ENCODE assay signal across 1 cellular context in genomic region chr1:26279598-26280332, GRCh38.
TF ChIP-seq lines count a peak whose summit lies in the region.

Gene SH3BGRL3 (plus strand): TSS chr1:26280086. CDS start chr1:26280156, 70 bp downstream.

TF ChIP-seq in GM12878, 131 proteins besides CTCF, POLR2A, EP300 and RAD21 (continued from another document and continues in another):
- no peak for TF ChIP-seq CEBPZ (IDR thresholded peaks at IDR 0.05; ENCODE audit: low read depth, low read length)
- TF ChIP-seq POLR2AphosphoS5 (IDR thresholded peaks at IDR 0.05; ENCODE audit: low read length), result peak; percentile 64; the same call in 1 of the 2 replicates
- peak; percentile 50; the same call in 1 of the 2 replicates for TF ChIP-seq MAX (IDR thresholded peaks at IDR 0.05; ENCODE audit: low read depth, low read length)
- TF ChIP-seq REST (IDR thresholded peaks at IDR 0.05; ENCODE audit: low read depth, low read length), result no peak
- TF ChIP-seq CUX1 (IDR thresholded peaks at IDR 0.05; ENCODE audit: insufficient replicate concordance, low read depth, low read length), result no peak
- no peak for TF ChIP-seq WRNIP1 (IDR thresholded peaks at IDR 0.05; ENCODE audit: borderline replicate concordance, low read depth, low read length)
- no peak for TF ChIP-seq SUZ12 (IDR thresholded peaks at IDR 0.05; ENCODE audit: unreplicated experiment)
- TF ChIP-seq JUND (IDR thresholded peaks at IDR 0.05; ENCODE audit: low read depth, low read length), result no peak
- no peak for TF ChIP-seq HDAC6 (IDR thresholded peaks at IDR 0.05; ENCODE audit: unreplicated experiment)
- no peak for TF ChIP-seq TCF7 (IDR thresholded peaks at IDR 0.05; ENCODE audit: borderline replicate concordance)
- TF ChIP-seq STAT3 (IDR thresholded peaks at IDR 0.05; ENCODE audit: low read depth, low read length), result no peak
- no peak for TF ChIP-seq ATF3 (IDR thresholded peaks at IDR 0.05; ENCODE audit: borderline replicate concordance, extremely low read depth, low read depth, low read length)
- no peak for TF ChIP-seq ESRRA (IDR thresholded peaks at IDR 0.05; ENCODE audit: low read length)
- no peak for TF ChIP-seq LARP7 (IDR thresholded peaks at IDR 0.05)
- TF ChIP-seq ZNF217 (IDR thresholded peaks at IDR 0.05), result no peak
- no peak for TF ChIP-seq SPI1 (IDR thresholded peaks at IDR 0.05; ENCODE audit: borderline replicate concordance, insufficient read depth, low read depth, low read length)
- TF ChIP-seq JUNB (IDR thresholded peaks at IDR 0.05), result no peak
- TF ChIP-seq CREM (IDR thresholded peaks at IDR 0.05; ENCODE audit: low read depth), result peak; percentile 57
- no peak for TF ChIP-seq ZNF24 (IDR thresholded peaks at IDR 0.05)
- TF ChIP-seq BACH1 (IDR thresholded peaks at IDR 0.05; ENCODE audit: borderline replicate concordance), result peak; percentile 85
- no peak for TF ChIP-seq CHD1 (IDR thresholded peaks at IDR 0.05; ENCODE audit: low read depth, low read length)
- TF ChIP-seq ZBTB40 (IDR thresholded peaks at IDR 0.05; ENCODE audit: borderline replicate concordance), result no peak
- 0 out of 2 replicates have a peak, but pooled peaks have one; percentile 20 for TF ChIP-seq NRF1 (conservative IDR thresholded peaks at IDR 0.05; ENCODE audit: low read depth, low read length)
- no peak for TF ChIP-seq FOXK2 (IDR thresholded peaks at IDR 0.05)
- TF ChIP-seq CREB1 (IDR thresholded peaks at IDR 0.05; ENCODE audit: low read depth), result no peak
- TF ChIP-seq ATF7 (IDR thresholded peaks at IDR 0.05; ENCODE audit: low read depth), result no peak
- no peak for TF ChIP-seq RCOR1 (conservative IDR thresholded peaks at IDR 0.05; ENCODE audit: low read depth, low read length)
- no peak for TF ChIP-seq MEF2A (IDR thresholded peaks at IDR 0.05; ENCODE audit: insufficient read depth, low read depth, low read length)
- no peak for TF ChIP-seq BCLAF1 (IDR thresholded peaks at IDR 0.05)
- TF ChIP-seq GATAD2B (conservative IDR thresholded peaks at IDR 0.05; ENCODE audit: low read depth), result peak; percentile 77
- no peak for TF ChIP-seq NR2C1 (IDR thresholded peaks at IDR 0.05)
- no peak for TF ChIP-seq BMI1 (IDR thresholded peaks at IDR 0.05; ENCODE audit: borderline replicate concordance)
- no peak for TF ChIP-seq MXI1 (IDR thresholded peaks at IDR 0.05; ENCODE audit: low read depth, low read length)
- no peak for TF ChIP-seq USF2 (IDR thresholded peaks at IDR 0.05; ENCODE audit: borderline replicate concordance, low read depth, low read length)
- peak; percentile 88 for TF ChIP-seq NKRF (conservative IDR thresholded peaks at IDR 0.05)
- no peak for TF ChIP-seq IRF4 (IDR thresholded peaks at IDR 0.05; ENCODE audit: low read depth, low read length)
- no peak; the same call in 1 of the 2 replicates for TF ChIP-seq RFX5 (IDR thresholded peaks at IDR 0.05; ENCODE audit: low read depth, low read length)
